In genomic region chrX:115559672-115560071, GRCh38 we compare ENCODE assay signal across 17 cellular contexts. TPM values are rescaled to one million over a fixed set of nuclear protein-coding genes. Genes with fewer than 3 reads are reported as not detected.
DNase-seq lines count a peak whose midpoint lies in the region; FAIRE-seq and TF ChIP-seq lines count a peak whose summit lies in the region.
"Had no signal": no experiment of that assay in that cellular context is flagged by ENCODE, and none has a peak within 500 bp of the region (broad histone marks: within the 10 kb centered on the region; RNA-seq: fewer than 3 reads in every experiment).

No MANE protein-coding gene starts in this region.

- no peaks in the 10 kb centered on the region for H3K79me1 ChIP-seq in H9 (ENCODE audit: insufficient read depth, low read depth, low read length, poor library complexity, severe bottlenecking)

- H3K9ac ChIP-seq in SK-N-MC (ENCODE audit: insufficient read length): no peak overlapping the region
- no peak overlapping the region for H3K9ac ChIP-seq in kidney (ENCODE audit: low read length in 2 of 2)
- no peak overlapping the region for H3K9ac ChIP-seq in H9 (ENCODE audit: extremely low read depth, insufficient read length, low read length)

- H2AFZ ChIP-seq in H9 (ENCODE audit: low read length): no peak overlapping the region

- no peak overlapping the region for H4K8ac ChIP-seq in H9 (replicated peaks; ENCODE audit: insufficient read length, low read depth, low read length)

- DNase-seq in Caki2 (ENCODE audit: low read depth): peak; percentile 64
- no peak for DNase-seq in SK-N-MC (ENCODE audit: low read depth, low spot score)
- DNase-seq in kidney: no peak
- peak; percentile 33 for DNase-seq in small intestine
- no peak for DNase-seq in germinal center (ENCODE audit: low spot score)
- no peak for DNase-seq in caudate nucleus (lab: John Stamatoyannopoulos, UW)
- DNase-seq in NCI-H345 (lab: John Stamatoyannopoulos, UW): no peak
- no peak for DNase-seq in H9
- DNase-seq: activated CD4-positive, CD25-positive, alpha-beta regulatory T cell treated with anti-CD3 and anti-CD28 coated beads, Interleukin-2, amount 50 U/mL, for 72 hours; esophagus squamous epithelium; hippocampal formation; NCI-H2171 treated with DMSO at 0.1 percent for 48 hours; SHP77; sigmoid colon; stimulated activated CD4-positive, alpha-beta T cell treated with anti-CD3 and anti-CD28 coated beads, Interleukin-4, amount 100 ng/mL, for 4 hours; transverse colon had no signal

- no peaks in the 10 kb centered on the region for H3K9me3 Mint-ChIP-seq in H9

- peaks cover 44 to 46% of the 10 kb centered on the region in 2 experiments for H3K4me1 Mint-ChIP-seq in H9

- H3K4me1 ChIP-seq in kidney (ENCODE audit: control insufficient read depth in 1 of 2, insufficient read depth in 1 of 2, low read depth in 1 of 2, low read length in 2 of 2) (peaks cover 2 to 3% of the 10 kb centered on the region in 2 donors), small intestine (ENCODE audit: control insufficient read depth in 2 of 2, insufficient read depth in 1 of 2, low read depth in 1 of 2, low read length in 1 of 2) (no peaks in the 10 kb centered on the region), H9 (ENCODE audit: insufficient read depth, low read length) (peaks cover 2% of the 10 kb centered on the region; the same call in 1 of the 2 replicates)
- H3K4me1 ChIP-seq: transverse colon had no signal

- H3K27me3 ChIP-seq in small intestine (ENCODE audit: control insufficient read depth in 2 of 2, insufficient read depth in 2 of 2, low read length in 2 of 2): no peaks in the 10 kb centered on the region
- H3K27me3 ChIP-seq in H9 (ENCODE audit: insufficient read depth, low read length): no peaks in the 10 kb centered on the region
- H3K27me3 ChIP-seq: sigmoid colon, transverse colon had no signal

- H2BK5ac ChIP-seq in H9 (ENCODE audit: insufficient read length, low read length): no peak overlapping the region

- H3K27ac ChIP-seq in SK-N-MC (peak overlapping the region; percentile 49; the same call in 1 of the 2 replicates), kidney (ENCODE audit: low read depth in 2 of 2, low read length in 2 of 2) (peak overlapping the region; percentile 93 to 95), small intestine (ENCODE audit: low read depth in 1 of 2, low read length in 1 of 2) (no peak overlapping the region), caudate nucleus (ENCODE audit: low read depth, low read length) (no peak overlapping the region), H9 (ENCODE audit: insufficient read length, low read depth, low read length) (no peak overlapping the region)

- H3K27me3 Mint-ChIP-seq in H9 (ENCODE audit: low read depth): no peaks in the 10 kb centered on the region

- H3K4me2 ChIP-seq in H9 (ENCODE audit: insufficient read depth, insufficient read length, low read length): no peak overlapping the region

- H2BK120ac ChIP-seq in H9 (ENCODE audit: low read depth, low read length, poor library complexity, severe bottlenecking): no peak overlapping the region

- in situ Hi-C loops in Caki2 (cut with HindIII; ENCODE audit: low pct_unique_long_range_greater_than_20kb, low sequenced_read_pairs): no loop called here

- no peak overlapping the region for H4K91ac ChIP-seq in H9 (ENCODE audit: insufficient read length, low read depth, low read length)

- WGBS in small intestine, 3 donors: 13 to 53% (median 28%) methylated on average over 3 of the region's 3 CpGs
- no CpG with 5 or more reads among the region's 3 CpGs for WGBS in H9 (ENCODE audit: extremely low coverage, insufficient read length, low lambda C conversion rate)

- H3K9me3 ChIP-seq in SK-N-MC (ENCODE audit: low read depth, low read length): no peaks in the 10 kb centered on the region
- no peaks in the 10 kb centered on the region for H3K9me3 ChIP-seq in kidney (ENCODE audit: control insufficient read depth in 1 of 2, low read length in 2 of 2)
- no peaks in the 10 kb centered on the region for H3K9me3 ChIP-seq in small intestine (ENCODE audit: control insufficient read depth, low read depth)
- no peaks in the 10 kb centered on the region for H3K9me3 ChIP-seq in H9 (ENCODE audit: control insufficient read depth, low read depth, low read length)
- H3K9me3 ChIP-seq: esophagus squamous epithelium, sigmoid colon, transverse colon had no signal

- H3K36me3 Mint-ChIP-seq in H9 (ENCODE audit: insufficient read depth in 1 of 3, low read depth in 3 of 3): peaks cover 0 to 6% (median 6%) of the 10 kb centered on the region in 3 experiments; a peak in 3 of 7 replicates
- H3K36me3 Mint-ChIP-seq: IgD-negative memory B cell had no signal

- no peak overlapping the region for H3K4me3 Mint-ChIP-seq in H9
- H3K4me3 Mint-ChIP-seq: IgD-negative memory B cell had no signal

- H3K23me2 ChIP-seq in H9 (ENCODE audit: insufficient read length, low read depth, low read length, poor library complexity, severe bottlenecking): peaks cover 7% of the 10 kb centered on the region

- no peak for FAIRE-seq in kidney (lab: Jason Lieb, UNC)
- no peak for FAIRE-seq in small intestine (lab: Jason Lieb, UNC)

- no peaks in the 10 kb centered on the region for H4K20me1 ChIP-seq in H9 (ENCODE audit: control insufficient read depth, insufficient read depth, insufficient read length)

- H3K23ac ChIP-seq in H9 (ENCODE audit: insufficient read length, low read depth, low read length): no peak overlapping the region

- H3K36me3 ChIP-seq in SK-N-MC (ENCODE audit: insufficient read depth, low read length) (no peaks in the 10 kb centered on the region), kidney (ENCODE audit: control insufficient read depth in 1 of 2, insufficient read depth in 2 of 2, low read length in 2 of 2) (no peaks in the 10 kb centered on the region), small intestine (ENCODE audit: control insufficient read depth in 2 of 2, insufficient read depth in 2 of 2, low read length in 2 of 2) (no peaks in the 10 kb centered on the region)
- H3K36me3 ChIP-seq: esophagus squamous epithelium, sigmoid colon, transverse colon had no signal

- H3K14ac ChIP-seq in H9 (ENCODE audit: insufficient read depth, low read length): no peak overlapping the region

- no peak overlapping the region for H2BK12ac ChIP-seq in H9 (ENCODE audit: insufficient read length, low read depth, low read length)

- peaks cover 16% of the 10 kb centered on the region; the same call in 1 of the 2 replicates for H3K79me2 ChIP-seq in H9 (ENCODE audit: insufficient read depth, low read length)

- no peak overlapping the region for H3K4ac ChIP-seq in H9 (ENCODE audit: low read depth, low read length)

- H4K5ac ChIP-seq in H9 (ENCODE audit: insufficient read length, low read depth, low read length): no peak overlapping the region

- TF ChIP-seq CTCF in kidney (IDR thresholded peaks at IDR 0.05; ENCODE audit: borderline replicate concordance, extremely low read depth, insufficient read depth) (no peak), H9 (conservative IDR thresholded peaks at IDR 0.05) (no peak)

- no peak overlapping the region for H2BK15ac ChIP-seq in H9 (ENCODE audit: low read depth, low read length)

- no peak overlapping the region for H2BK20ac ChIP-seq in H9 (ENCODE audit: low read depth, low read length, poor library complexity, severe bottlenecking)

- H2AK5ac ChIP-seq in H9 (ENCODE audit: insufficient read length, low read length): no peak overlapping the region

- no peak overlapping the region for H3K18ac ChIP-seq in H9 (ENCODE audit: insufficient read length, low read depth, low read length)

- H3T11ph ChIP-seq in H9 (ENCODE audit: low read length): no peak overlapping the region

- intact Hi-C loops in kidney (cut with DNase I): no loop called here

- no peak overlapping the region for H3K56ac ChIP-seq in H9 (ENCODE audit: insufficient read length, low read depth, low read length)

- H3K4me3 ChIP-seq in SK-N-MC (no peak overlapping the region), kidney (ENCODE audit: low read length in 2 of 2) (peak overlapping the region in 1 of 2 donors; percentile 82), small intestine (ENCODE audit: low read depth in 1 of 2, low read length in 2 of 2) (no peak overlapping the region)
- H3K4me3 ChIP-seq: sigmoid colon, transverse colon had no signal

- H3K27ac Mint-ChIP-seq in H9: no peak overlapping the region

RNA-seq across cellular contexts. Expression of gene PLS3, which starts 1.3 kb away (rescaled TPM):
- 129 and 133 TPM in 2 replicates for total RNA-seq in Caki2 (2014; rRNA removed; shearing (Covaris generic); ENCODE audit: low replicate concordance)
- total RNA-seq in kidney (110 TPM), H9 (2021) (315 TPM in 2 replicates)
- polyA plus RNA-seq in kidney (ENCODE audit: insufficient read depth, low read depth, low replicate concordance) (97.4 TPM), small intestine (10 to 100 TPM in 2 of 3 donors, 1 to 10 TPM in 1; 8.4 to 40.9 (median 10.3) TPM)
- polyA plus RNA-seq: IgD-negative memory B cell had no signal

Comparison
In these comparisons a context has a peak if more than half of its experiments do, and no peak if none do; other contexts are left out.
1. DNase-seq: peak in Caki2 (single experiment) and small intestine (single experiment); none in SK-N-MC (single experiment), kidney (single experiment), germinal center (single experiment), caudate nucleus (0 of 61), NCI-H345 (single experiment) and H9 (single experiment).
2. H3K27ac ChIP-seq: peak in SK-N-MC (single experiment) and kidney (2 of 2); none in small intestine (0 of 2), caudate nucleus (single experiment) and H9 (single experiment).